ENCODE assay signal across 1 cellular context in genomic region chr16:71808593-71809449, GRCh38.
A peak's percentile ranks its signal among the peaks of the same experiment; 100 is the strongest.
TF ChIP-seq lines count a peak whose summit lies in the region.

AP1G1 (minus strand) TSS chr16:71808834; CDS start chr16:71789479, 19,355 bp downstream.

TF ChIP-seq in K562, 482 proteins besides CTCF, POLR2A, EP300 and RAD21 (continued from another document and continues in another):
- TF ChIP-seq JUN (IDR thresholded peaks at IDR 0.05; ENCODE audit: borderline replicate concordance, low read depth, low read length) (peak; percentile 51; the same call in 1 of the 2 replicates), JUN (CRISPR knock-in tag; IDR thresholded peaks at IDR 0.05; ENCODE audit: borderline replicate concordance) (no peak; the same call in 1 of the 2 replicates), XRCC5 (IDR thresholded peaks at IDR 0.05; ENCODE audit: low read depth, low read length) (peak; percentile 85; the same call in 1 of the 2 replicates), RHOXF2B (CRISPR knock-in tag; conservative IDR thresholded peaks at IDR 0.05) (no peak), ZNF707 (CRISPR knock-in tag; conservative IDR thresholded peaks at IDR 0.05) (no peak), CEBPB (tag; IDR thresholded peaks at IDR 0.05) (no peak), HINFP (tag; conservative IDR thresholded peaks at IDR 0.05; ENCODE audit: low read depth) (peak; percentile 91), CLOCK (CRISPR knock-in tag; IDR thresholded peaks at IDR 0.05; ENCODE audit: borderline replicate concordance) (no peak), CEBPG (CRISPR knock-in tag; IDR thresholded peaks at IDR 0.05) (0 out of 2 replicates have a peak, but pooled peaks have one; percentile 22), CEBPG (tag; conservative IDR thresholded peaks at IDR 0.05 in 1 of 2, IDR thresholded peaks at IDR 0.05 in 1 of 2) (peak in 1 of 2 experiments; percentile 36; a peak in 1 of 4 replicates), FOXA1 (IDR thresholded peaks at IDR 0.05; ENCODE audit: borderline replicate concordance) (no peak), ZNF253 (CRISPR knock-in tag; conservative IDR thresholded peaks at IDR 0.05) (no peak), SIX5 (IDR thresholded peaks at IDR 0.05; ENCODE audit: borderline replicate concordance in 1 of 2, insufficient read depth in 1 of 2, low read depth in 1 of 2, low read length in 2 of 2) (peak; percentile 39 to 49; a peak in 2 of 4 replicates), KLF10 (CRISPR knock-in tag; IDR thresholded peaks at IDR 0.05) (no peak), ZBTB1 (CRISPR knock-in tag; IDR thresholded peaks at IDR 0.05; ENCODE audit: borderline replicate concordance, low read depth) (no peak), ZNF511 (CRISPR knock-in tag; IDR thresholded peaks at IDR 0.05) (peak; percentile 94), E4F1 (CRISPR knock-in tag; IDR thresholded peaks at IDR 0.05; ENCODE audit: borderline replicate concordance) (no peak), RBM34 (IDR thresholded peaks at IDR 0.05; ENCODE audit: borderline replicate concordance, insufficient read depth, low read length) (no peak), ZBTB2 (IDR thresholded peaks at IDR 0.05) (peak; percentile 94), ZKSCAN8 (CRISPR knock-in tag; IDR thresholded peaks at IDR 0.05) (no peak), WHSC1 (IDR thresholded peaks at IDR 0.05; ENCODE audit: low read length) (no peak), ZNF584 (CRISPR knock-in tag; IDR thresholded peaks at IDR 0.05; ENCODE audit: low read depth) (peak; percentile 49; the same call in 1 of the 2 replicates), FOXP4 (CRISPR knock-in tag; IDR thresholded peaks at IDR 0.05; ENCODE audit: borderline replicate concordance) (no peak), EHMT2 (IDR thresholded peaks at IDR 0.05) (peak; percentile 44; the same call in 1 of the 2 replicates), CBFA2T2 (conservative IDR thresholded peaks at IDR 0.05) (no peak), MYBL2 (IDR thresholded peaks at IDR 0.05; ENCODE audit: low read depth) (peak; percentile 54), MYBL2 (CRISPR knock-in tag; IDR thresholded peaks at IDR 0.05; ENCODE audit: borderline replicate concordance) (no peak), TSC22D4 (tag; IDR thresholded peaks at IDR 0.05) (no peak), STAT6 (CRISPR knock-in tag; IDR thresholded peaks at IDR 0.05) (no peak; the same call in 1 of the 2 replicates), ZNF239 (CRISPR knock-in tag; IDR thresholded peaks at IDR 0.05) (0 out of 2 replicates have a peak, but pooled peaks have one; percentile 28), TEAD4 (IDR thresholded peaks at IDR 0.05; ENCODE audit: low read length) (peak; percentile 37; the same call in 1 of the 2 replicates), TEAD4 (CRISPR knock-in tag; IDR thresholded peaks at IDR 0.05; ENCODE audit: borderline replicate concordance) (peak; percentile 14; the same call in 1 of the 2 replicates), ZNF668 (CRISPR knock-in tag; IDR thresholded peaks at IDR 0.05) (no peak), TARDBP (IDR thresholded peaks at IDR 0.05) (peak; percentile 94), NCOA6 (IDR thresholded peaks at IDR 0.05) (peak; percentile 44; the same call in 1 of the 2 replicates), RBM25 (IDR thresholded peaks at IDR 0.05; ENCODE audit: low read depth, low read length, severe bottlenecking) (no peak), HSF4 (CRISPR knock-in tag; IDR thresholded peaks at IDR 0.05; ENCODE audit: borderline replicate concordance) (no peak), DLX4 (CRISPR knock-in tag; IDR thresholded peaks at IDR 0.05) (no peak), PHB (CRISPR knock-in tag; IDR thresholded peaks at IDR 0.05) (no peak), HNRNPL (IDR thresholded peaks at IDR 0.05; ENCODE audit: low read depth, low read length) (no peak), POLR2G (IDR thresholded peaks at IDR 0.05; ENCODE audit: low read depth, low read length) (peak; percentile 97), ESRRB (CRISPR knock-in tag; IDR thresholded peaks at IDR 0.05; ENCODE audit: borderline replicate concordance) (no peak), THRAP3 (IDR thresholded peaks at IDR 0.05; ENCODE audit: borderline replicate concordance) (no peak), ZNF780A (CRISPR knock-in tag; IDR thresholded peaks at IDR 0.05) (no peak), PML (IDR thresholded peaks at IDR 0.05; ENCODE audit: low read length) (peak; percentile 58; the same call in 1 of the 2 replicates), ZC3H11A (IDR thresholded peaks at IDR 0.05; ENCODE audit: low read depth, low read length) (no peak), EP400 (IDR thresholded peaks at IDR 0.05) (peak; percentile 99), ATF1 (CRISPR knock-in tag; IDR thresholded peaks at IDR 0.05) (peak; percentile 94), ATF1 (tag; IDR thresholded peaks at IDR 0.05) (peak; percentile 100), SFPQ (IDR thresholded peaks at IDR 0.05; ENCODE audit: low read depth, low read length) (no peak), FOXO4 (CRISPR knock-in tag; IDR thresholded peaks at IDR 0.05) (no peak), ZNF384 (IDR thresholded peaks at IDR 0.05; ENCODE audit: low read depth, low read length) (no peak)
